Comparison of ENCODE assay signal across 1 cellular context in the genomic region with DNA sequence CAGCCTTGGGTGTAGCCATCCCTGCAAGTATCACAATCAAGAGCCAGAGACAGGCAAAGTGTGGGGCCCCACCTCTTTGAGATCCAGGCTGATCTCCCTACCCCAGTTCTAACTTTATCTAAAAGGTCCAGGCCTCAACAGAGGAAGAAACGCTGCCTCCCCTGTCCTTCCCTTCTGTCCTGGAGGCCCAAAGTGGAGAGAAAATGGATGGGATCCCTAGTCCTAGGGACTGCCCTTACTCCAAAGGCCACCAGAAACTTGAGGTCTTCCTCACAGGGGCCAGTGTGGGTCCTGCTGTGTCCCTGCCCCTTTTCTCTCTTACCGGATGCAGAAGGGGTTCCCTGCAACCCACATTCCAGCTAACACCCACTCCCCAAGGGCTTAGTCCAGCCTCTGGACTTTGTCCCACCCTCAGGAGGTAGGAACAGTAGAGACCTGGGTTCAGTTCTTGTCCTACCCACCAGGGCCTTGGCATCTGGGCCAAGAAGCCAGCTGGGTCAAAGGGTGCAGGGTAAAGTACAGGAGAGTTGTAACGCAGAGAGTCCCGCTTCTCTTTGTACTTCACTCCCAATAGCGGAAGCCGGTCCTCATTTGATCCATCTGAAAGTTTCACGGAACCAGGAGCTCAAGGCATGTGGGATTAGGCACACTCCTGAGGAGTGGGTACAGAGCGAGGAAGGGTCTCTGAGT.
TF ChIP-seq lines count a peak whose summit lies in the region.

No MANE protein-coding gene starts in this region.

TF ChIP-seq in HepG2, 621 proteins besides CTCF, POLR2A, EP300 and RAD21 (continued from another document and continues in another):
- TF ChIP-seq, protein P1, sequence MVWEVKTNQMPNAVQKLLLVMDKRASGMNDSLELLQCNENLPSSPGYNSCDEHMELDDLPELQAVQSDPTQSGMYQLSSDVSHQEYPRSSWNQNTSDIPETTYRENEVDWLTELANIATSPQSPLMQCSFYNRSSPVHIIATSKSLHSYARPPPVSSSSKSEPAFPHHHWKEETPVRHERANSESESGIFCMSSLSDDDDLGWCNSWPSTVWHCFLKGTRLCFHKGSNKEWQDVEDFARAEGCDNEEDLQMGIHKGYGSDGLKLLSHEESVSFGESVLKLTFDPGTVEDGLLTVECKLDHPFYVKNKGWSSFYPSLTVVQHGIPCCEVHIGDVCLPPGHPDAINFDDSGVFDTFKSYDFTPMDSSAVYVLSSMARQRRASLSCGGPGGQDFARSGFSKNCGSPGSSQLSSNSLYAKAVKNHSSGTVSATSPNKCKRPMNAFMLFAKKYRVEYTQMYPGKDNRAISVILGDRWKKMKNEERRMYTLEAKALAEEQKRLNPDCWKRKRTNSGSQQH (CRISPR knock-in tag; IDR thresholded peaks at IDR 0.05; ENCODE audit: low read depth) = no peak
- TF ChIP-seq ZFP82 (CRISPR knock-in tag; IDR thresholded peaks at IDR 0.05; ENCODE audit: borderline replicate concordance) (no peak), CBFB (CRISPR knock-in tag; IDR thresholded peaks at IDR 0.05) (no peak), ZNF619 (CRISPR knock-in tag; IDR thresholded peaks at IDR 0.05) (0 out of 2 replicates have a peak, but pooled peaks have one; percentile 25), SIN3B (IDR thresholded peaks at IDR 0.05; ENCODE audit: low read length) (no peak), MAFG (CRISPR knock-in tag; IDR thresholded peaks at IDR 0.05) (no peak), SP4 (CRISPR knock-in tag; IDR thresholded peaks at IDR 0.05) (no peak), ZNF7 (CRISPR knock-in tag; IDR thresholded peaks at IDR 0.05) (no peak), KMT2A (CRISPR knock-in tag; IDR thresholded peaks at IDR 0.05) (0 out of 2 replicates have a peak, but pooled peaks have one; percentile 24), ZNF614 (CRISPR knock-in tag; IDR thresholded peaks at IDR 0.05; ENCODE audit: borderline replicate concordance) (peak; percentile 55; the same call in 1 of the 2 replicates), FOXJ3 (CRISPR knock-in tag; IDR thresholded peaks at IDR 0.05; ENCODE audit: borderline replicate concordance) (no peak), HES4 (CRISPR knock-in tag; IDR thresholded peaks at IDR 0.05; ENCODE audit: borderline replicate concordance) (no peak), GATAD2A (CRISPR knock-in tag; IDR thresholded peaks at IDR 0.05) (no peak), TCF12 (IDR thresholded peaks at IDR 0.05) (no peak), TCF12 (CRISPR knock-in tag; IDR thresholded peaks at IDR 0.05) (no peak), ZNF263 (CRISPR knock-in tag; IDR thresholded peaks at IDR 0.05) (no peak; the same call in 1 of the 2 replicates), RFX5 (IDR thresholded peaks at IDR 0.05; ENCODE audit: low read depth, low read length) (no peak), YEATS2 (CRISPR knock-in tag; IDR thresholded peaks at IDR 0.05; ENCODE audit: borderline replicate concordance) (no peak), BORCS8-MEF2B (CRISPR knock-in tag; IDR thresholded peaks at IDR 0.05) (0 out of 2 replicates have a peak, but pooled peaks have one; percentile 7), SALL1 (CRISPR knock-in tag; IDR thresholded peaks at IDR 0.05) (peak; percentile 45; the same call in 1 of the 2 replicates), JUNB (CRISPR knock-in tag; IDR thresholded peaks at IDR 0.05; ENCODE audit: borderline replicate concordance) (no peak), ZBTB1 (CRISPR knock-in tag; IDR thresholded peaks at IDR 0.05; ENCODE audit: borderline replicate concordance) (no peak), ZNF12 (CRISPR knock-in tag; IDR thresholded peaks at IDR 0.05) (no peak), YEATS4 (CRISPR knock-in tag; IDR thresholded peaks at IDR 0.05; ENCODE audit: borderline replicate concordance) (peak; percentile 70; the same call in 1 of the 2 replicates)
- TF ChIP-seq, protein P2, sequence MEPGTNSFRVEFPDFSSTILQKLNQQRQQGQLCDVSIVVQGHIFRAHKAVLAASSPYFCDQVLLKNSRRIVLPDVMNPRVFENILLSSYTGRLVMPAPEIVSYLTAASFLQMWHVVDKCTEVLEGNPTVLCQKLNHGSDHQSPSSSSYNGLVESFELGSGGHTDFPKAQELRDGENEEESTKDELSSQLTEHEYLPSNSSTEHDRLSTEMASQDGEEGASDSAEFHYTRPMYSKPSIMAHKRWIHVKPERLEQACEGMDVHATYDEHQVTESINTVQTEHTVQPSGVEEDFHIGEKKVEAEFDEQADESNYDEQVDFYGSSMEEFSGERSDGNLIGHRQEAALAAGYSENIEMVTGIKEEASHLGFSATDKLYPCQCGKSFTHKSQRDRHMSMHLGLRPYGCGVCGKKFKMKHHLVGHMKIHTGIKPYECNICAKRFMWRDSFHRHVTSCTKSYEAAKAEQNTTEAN (CRISPR knock-in tag; conservative IDR thresholded peaks at IDR 0.05) = no peak
- TF ChIP-seq, protein P3, sequence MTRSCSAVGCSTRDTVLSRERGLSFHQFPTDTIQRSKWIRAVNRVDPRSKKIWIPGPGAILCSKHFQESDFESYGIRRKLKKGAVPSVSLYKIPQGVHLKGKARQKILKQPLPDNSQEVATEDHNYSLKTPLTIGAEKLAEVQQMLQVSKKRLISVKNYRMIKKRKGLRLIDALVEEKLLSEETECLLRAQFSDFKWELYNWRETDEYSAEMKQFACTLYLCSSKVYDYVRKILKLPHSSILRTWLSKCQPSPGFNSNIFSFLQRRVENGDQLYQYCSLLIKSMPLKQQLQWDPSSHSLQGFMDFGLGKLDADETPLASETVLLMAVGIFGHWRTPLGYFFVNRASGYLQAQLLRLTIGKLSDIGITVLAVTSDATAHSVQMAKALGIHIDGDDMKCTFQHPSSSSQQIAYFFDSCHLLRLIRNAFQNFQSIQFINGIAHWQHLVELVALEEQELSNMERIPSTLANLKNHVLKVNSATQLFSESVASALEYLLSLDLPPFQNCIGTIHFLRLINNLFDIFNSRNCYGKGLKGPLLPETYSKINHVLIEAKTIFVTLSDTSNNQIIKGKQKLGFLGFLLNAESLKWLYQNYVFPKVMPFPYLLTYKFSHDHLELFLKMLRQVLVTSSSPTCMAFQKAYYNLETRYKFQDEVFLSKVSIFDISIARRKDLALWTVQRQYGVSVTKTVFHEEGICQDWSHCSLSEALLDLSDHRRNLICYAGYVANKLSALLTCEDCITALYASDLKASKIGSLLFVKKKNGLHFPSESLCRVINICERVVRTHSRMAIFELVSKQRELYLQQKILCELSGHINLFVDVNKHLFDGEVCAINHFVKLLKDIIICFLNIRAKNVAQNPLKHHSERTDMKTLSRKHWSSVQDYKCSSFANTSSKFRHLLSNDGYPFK (CRISPR knock-in tag; IDR thresholded peaks at IDR 0.05; ENCODE audit: borderline replicate concordance) = 0 out of 2 replicates have a peak, but pooled peaks have one; percentile 33
- TF ChIP-seq, protein P4, sequence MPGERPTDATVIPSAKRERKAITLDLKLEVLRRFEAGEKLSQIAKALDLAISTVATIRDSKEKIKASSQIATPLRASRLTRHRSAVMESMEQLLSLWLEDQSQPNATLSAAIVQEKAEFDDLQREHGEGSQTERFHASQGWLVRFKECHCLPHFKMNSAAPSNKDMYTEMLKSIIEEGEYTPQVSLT (CRISPR knock-in tag; IDR thresholded peaks at IDR 0.05; ENCODE audit: borderline replicate concordance, low read depth) = no peak
- TF ChIP-seq, protein P5, sequence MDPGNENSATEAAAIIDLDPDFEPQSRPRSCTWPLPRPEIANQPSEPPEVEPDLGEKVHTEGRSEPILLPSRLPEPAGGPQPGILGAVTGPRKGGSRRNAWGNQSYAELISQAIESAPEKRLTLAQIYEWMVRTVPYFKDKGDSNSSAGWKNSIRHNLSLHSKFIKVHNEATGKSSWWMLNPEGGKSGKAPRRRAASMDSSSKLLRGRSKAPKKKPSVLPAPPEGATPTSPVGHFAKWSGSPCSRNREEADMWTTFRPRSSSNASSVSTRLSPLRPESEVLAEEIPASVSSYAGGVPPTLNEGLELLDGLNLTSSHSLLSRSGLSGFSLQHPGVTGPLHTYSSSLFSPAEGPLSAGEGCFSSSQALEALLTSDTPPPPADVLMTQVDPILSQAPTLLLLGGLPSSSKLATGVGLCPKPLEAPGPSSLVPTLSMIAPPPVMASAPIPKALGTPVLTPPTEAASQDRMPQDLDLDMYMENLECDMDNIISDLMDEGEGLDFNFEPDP (CRISPR knock-in tag; conservative IDR thresholded peaks at IDR 0.05) = no peak
- TF ChIP-seq, protein P6, sequence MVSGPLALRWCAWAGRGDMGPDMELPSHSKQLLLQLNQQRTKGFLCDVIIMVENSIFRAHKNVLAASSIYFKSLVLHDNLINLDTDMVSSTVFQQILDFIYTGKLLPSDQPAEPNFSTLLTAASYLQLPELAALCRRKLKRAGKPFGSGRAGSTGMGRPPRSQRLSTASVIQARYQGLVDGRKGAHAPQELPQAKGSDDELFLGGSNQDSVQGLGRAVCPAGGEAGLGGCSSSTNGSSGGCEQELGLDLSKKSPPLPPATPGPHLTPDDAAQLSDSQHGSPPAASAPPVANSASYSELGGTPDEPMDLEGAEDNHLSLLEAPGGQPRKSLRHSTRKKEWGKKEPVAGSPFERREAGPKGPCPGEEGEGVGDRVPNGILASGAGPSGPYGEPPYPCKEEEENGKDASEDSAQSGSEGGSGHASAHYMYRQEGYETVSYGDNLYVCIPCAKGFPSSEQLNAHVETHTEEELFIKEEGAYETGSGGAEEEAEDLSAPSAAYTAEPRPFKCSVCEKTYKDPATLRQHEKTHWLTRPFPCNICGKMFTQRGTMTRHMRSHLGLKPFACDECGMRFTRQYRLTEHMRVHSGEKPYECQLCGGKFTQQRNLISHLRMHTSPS (CRISPR knock-in tag; IDR thresholded peaks at IDR 0.05; ENCODE audit: low read depth) = peak; percentile 77; the same call in 1 of the 2 replicates
- TF ChIP-seq, protein P7, sequence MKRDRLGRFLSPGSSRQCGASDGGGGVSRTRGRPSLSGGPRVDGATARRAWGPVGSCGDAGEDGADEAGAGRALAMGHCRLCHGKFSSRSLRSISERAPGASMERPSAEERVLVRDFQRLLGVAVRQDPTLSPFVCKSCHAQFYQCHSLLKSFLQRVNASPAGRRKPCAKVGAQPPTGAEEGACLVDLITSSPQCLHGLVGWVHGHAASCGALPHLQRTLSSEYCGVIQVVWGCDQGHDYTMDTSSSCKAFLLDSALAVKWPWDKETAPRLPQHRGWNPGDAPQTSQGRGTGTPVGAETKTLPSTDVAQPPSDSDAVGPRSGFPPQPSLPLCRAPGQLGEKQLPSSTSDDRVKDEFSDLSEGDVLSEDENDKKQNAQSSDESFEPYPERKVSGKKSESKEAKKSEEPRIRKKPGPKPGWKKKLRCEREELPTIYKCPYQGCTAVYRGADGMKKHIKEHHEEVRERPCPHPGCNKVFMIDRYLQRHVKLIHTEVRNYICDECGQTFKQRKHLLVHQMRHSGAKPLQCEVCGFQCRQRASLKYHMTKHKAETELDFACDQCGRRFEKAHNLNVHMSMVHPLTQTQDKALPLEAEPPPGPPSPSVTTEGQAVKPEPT (CRISPR knock-in tag; IDR thresholded peaks at IDR 0.05; ENCODE audit: low read depth) = no peak
- TF ChIP-seq, protein P8, sequence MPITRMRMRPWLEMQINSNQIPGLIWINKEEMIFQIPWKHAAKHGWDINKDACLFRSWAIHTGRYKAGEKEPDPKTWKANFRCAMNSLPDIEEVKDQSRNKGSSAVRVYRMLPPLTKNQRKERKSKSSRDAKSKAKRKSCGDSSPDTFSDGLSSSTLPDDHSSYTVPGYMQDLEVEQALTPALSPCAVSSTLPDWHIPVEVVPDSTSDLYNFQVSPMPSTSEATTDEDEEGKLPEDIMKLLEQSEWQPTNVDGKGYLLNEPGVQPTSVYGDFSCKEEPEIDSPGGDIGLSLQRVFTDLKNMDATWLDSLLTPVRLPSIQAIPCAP (CRISPR knock-in tag; IDR thresholded peaks at IDR 0.05; ENCODE audit: low read depth) = no peak
- TF ChIP-seq, protein P9, sequence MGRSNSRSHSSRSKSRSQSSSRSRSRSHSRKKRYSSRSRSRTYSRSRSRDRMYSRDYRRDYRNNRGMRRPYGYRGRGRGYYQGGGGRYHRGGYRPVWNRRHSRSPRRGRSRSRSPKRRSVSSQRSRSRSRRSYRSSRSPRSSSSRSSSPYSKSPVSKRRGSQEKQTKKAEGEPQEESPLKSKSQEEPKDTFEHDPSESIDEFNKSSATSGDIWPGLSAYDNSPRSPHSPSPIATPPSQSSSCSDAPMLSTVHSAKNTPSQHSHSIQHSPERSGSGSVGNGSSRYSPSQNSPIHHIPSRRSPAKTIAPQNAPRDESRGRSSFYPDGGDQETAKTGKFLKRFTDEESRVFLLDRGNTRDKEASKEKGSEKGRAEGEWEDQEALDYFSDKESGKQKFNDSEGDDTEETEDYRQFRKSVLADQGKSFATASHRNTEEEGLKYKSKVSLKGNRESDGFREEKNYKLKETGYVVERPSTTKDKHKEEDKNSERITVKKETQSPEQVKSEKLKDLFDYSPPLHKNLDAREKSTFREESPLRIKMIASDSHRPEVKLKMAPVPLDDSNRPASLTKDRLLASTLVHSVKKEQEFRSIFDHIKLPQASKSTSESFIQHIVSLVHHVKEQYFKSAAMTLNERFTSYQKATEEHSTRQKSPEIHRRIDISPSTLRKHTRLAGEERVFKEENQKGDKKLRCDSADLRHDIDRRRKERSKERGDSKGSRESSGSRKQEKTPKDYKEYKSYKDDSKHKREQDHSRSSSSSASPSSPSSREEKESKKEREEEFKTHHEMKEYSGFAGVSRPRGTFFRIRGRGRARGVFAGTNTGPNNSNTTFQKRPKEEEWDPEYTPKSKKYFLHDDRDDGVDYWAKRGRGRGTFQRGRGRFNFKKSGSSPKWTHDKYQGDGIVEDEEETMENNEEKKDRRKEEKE (IDR thresholded peaks at IDR 0.05) = no peak
- TF ChIP-seq, protein P10, sequence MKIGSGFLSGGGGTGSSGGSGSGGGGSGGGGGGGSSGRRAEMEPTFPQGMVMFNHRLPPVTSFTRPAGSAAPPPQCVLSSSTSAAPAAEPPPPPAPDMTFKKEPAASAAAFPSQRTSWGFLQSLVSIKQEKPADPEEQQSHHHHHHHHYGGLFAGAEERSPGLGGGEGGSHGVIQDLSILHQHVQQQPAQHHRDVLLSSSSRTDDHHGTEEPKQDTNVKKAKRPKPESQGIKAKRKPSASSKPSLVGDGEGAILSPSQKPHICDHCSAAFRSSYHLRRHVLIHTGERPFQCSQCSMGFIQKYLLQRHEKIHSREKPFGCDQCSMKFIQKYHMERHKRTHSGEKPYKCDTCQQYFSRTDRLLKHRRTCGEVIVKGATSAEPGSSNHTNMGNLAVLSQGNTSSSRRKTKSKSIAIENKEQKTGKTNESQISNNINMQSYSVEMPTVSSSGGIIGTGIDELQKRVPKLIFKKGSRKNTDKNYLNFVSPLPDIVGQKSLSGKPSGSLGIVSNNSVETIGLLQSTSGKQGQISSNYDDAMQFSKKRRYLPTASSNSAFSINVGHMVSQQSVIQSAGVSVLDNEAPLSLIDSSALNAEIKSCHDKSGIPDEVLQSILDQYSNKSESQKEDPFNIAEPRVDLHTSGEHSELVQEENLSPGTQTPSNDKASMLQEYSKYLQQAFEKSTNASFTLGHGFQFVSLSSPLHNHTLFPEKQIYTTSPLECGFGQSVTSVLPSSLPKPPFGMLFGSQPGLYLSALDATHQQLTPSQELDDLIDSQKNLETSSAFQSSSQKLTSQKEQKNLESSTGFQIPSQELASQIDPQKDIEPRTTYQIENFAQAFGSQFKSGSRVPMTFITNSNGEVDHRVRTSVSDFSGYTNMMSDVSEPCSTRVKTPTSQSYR (CRISPR knock-in tag; IDR thresholded peaks at IDR 0.05; ENCODE audit: borderline replicate concordance) = peak; percentile 14; the same call in 1 of the 2 replicates
- TF ChIP-seq, protein P11, sequence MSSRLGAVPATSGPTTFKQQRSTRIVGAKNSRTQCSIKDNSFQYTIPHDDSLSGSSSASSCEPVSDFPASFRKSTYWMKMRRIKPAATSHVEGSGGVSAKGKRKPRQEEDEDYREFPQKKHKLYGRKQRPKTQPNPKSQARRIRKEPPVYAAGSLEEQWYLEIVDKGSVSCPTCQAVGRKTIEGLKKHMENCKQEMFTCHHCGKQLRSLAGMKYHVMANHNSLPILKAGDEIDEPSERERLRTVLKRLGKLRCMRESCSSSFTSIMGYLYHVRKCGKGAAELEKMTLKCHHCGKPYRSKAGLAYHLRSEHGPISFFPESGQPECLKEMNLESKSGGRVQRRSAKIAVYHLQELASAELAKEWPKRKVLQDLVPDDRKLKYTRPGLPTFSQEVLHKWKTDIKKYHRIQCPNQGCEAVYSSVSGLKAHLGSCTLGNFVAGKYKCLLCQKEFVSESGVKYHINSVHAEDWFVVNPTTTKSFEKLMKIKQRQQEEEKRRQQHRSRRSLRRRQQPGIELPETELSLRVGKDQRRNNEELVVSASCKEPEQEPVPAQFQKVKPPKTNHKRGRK (CRISPR knock-in tag; IDR thresholded peaks at IDR 0.05) = no peak
